8 cellular contexts compared by ENCODE assay signal in the genomic region with DNA sequence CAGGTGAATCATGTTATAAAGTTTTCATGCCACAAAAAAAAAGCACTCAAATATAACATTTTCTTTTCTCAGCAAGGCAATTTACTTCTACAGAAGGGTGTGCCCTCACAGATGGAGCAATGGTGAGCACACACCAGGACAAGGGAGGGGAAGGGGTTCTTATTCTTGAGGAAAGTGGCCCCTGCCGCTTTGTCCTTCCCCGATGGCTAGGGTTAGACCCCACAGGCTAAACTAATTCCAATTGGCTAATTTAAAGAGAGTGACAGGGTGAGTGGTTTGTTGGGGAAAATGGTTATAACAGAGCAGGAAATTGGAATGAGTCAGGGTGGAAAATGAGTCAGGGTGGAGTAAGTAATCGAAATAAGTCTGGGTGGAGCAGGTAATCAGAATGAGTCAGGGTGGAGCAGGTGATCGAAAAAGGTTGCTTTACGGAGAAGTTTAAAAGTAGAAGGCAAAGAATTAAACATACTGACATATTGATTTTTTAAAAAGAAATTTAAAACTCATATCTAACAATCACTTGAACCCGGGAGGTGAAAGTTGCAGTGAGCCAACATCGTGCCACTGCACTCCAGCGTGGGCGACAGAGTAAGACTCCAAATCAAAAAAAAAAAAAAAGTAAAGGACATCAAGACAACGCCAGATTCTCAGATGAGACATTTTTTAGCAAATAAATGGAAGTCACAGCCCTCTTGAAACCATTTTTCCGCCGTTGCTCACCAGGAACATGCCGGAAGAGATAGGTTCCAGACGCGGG. TPM values are rescaled to one million over a fixed set of nuclear protein-coding genes. Genes with fewer than 3 reads are reported as not detected.
DNase-seq lines count a peak whose midpoint lies in the region; ATAC-seq, FAIRE-seq and TF ChIP-seq lines count a peak whose summit lies in the region.

No MANE protein-coding gene starts in this region.

- H3K9me3 Mint-ChIP-seq in activated naive CD8-positive, alpha-beta T cell treated with anti-CD3 and anti-CD28 coated beads, Interleukin-2, amount 50 U/mL, for 24 hours: peaks cover 40% of the 10 kb centered on the region

- peak overlapping the region; percentile 95 to 98 for H3K27ac ChIP-seq in kidney (ENCODE audit: low read depth in 2 of 2, low read length in 2 of 2)

- no peaks in the 10 kb centered on the region for H3K36me3 ChIP-seq in kidney (ENCODE audit: control insufficient read depth in 1 of 2, insufficient read depth in 2 of 2, low read length in 2 of 2)

- no peaks in the 10 kb centered on the region for H3K27me3 Mint-ChIP-seq in activated naive CD8-positive, alpha-beta T cell treated with anti-CD3 and anti-CD28 coated beads, Interleukin-2, amount 50 U/mL, for 24 hours

- H3K4me1 Mint-ChIP-seq in activated naive CD8-positive, alpha-beta T cell treated with anti-CD3 and anti-CD28 coated beads, Interleukin-2, amount 50 U/mL, for 24 hours: peaks cover 41% of the 10 kb centered on the region

- DNase-seq in GM12864 (ENCODE audit: low read depth) (peak; percentile 4), NCI-H69 (lab: John Stamatoyannopoulos, UW) (peak; percentile 25), kidney (no peak), NCI-H1092 treated with DMSO at 0.1 percent for 48 hours (lab: John Stamatoyannopoulos, UW) (no peak)
- DNase-seq in activated naive CD8-positive, alpha-beta T cell treated with anti-CD3 and anti-CD28 coated beads, Interleukin-2, amount 50 U/mL, for 24 hours: peak; percentile 21
- DNase-seq in stimulated activated CD4-positive, alpha-beta T cell treated with anti-CD3 and anti-CD28 coated beads, Interleukin-4, amount 100 ng/mL, for 1 hour: peak; percentile 13

- peaks cover 58% of the 10 kb centered on the region for H3K36me3 Mint-ChIP-seq in activated naive CD8-positive, alpha-beta T cell treated with anti-CD3 and anti-CD28 coated beads, Interleukin-2, amount 50 U/mL, for 24 hours (ENCODE audit: low read depth)

- H3K4me3 ChIP-seq in GM12864 (ENCODE audit: low read depth, low read length) (peak overlapping the region; percentile 75), kidney (ENCODE audit: low read length in 2 of 2) (peak overlapping the region; percentile 76 to 99)

- peak overlapping the region; percentile 57 to 94 for H3K9ac ChIP-seq in kidney (ENCODE audit: low read length in 2 of 2)

- intact Hi-C loops in kidney (cut with DNase I): loop anchor here (10.0 kb wide), 1 partner anchor 91 kb away; a partner anchor contains a TSS

- H3K27ac Mint-ChIP-seq in activated naive CD8-positive, alpha-beta T cell treated with anti-CD3 and anti-CD28 coated beads, Interleukin-2, amount 50 U/mL, for 24 hours: peak overlapping the region; percentile 95

- FAIRE-seq in kidney (lab: Jason Lieb, UNC): no peak

- TF ChIP-seq CTCF in GM12864 (IDR thresholded peaks at IDR 0.05; ENCODE audit: low read depth, low read length, missing control alignments) (no peak), kidney (IDR thresholded peaks at IDR 0.05; ENCODE audit: borderline replicate concordance, extremely low read depth, insufficient read depth) (no peak)

- H3K4me3 Mint-ChIP-seq in activated naive CD8-positive, alpha-beta T cell treated with anti-CD3 and anti-CD28 coated beads, Interleukin-2, amount 50 U/mL, for 24 hours: peak overlapping the region; percentile 83

- no peaks in the 10 kb centered on the region for H3K4me1 ChIP-seq in kidney (ENCODE audit: control insufficient read depth in 1 of 2, insufficient read depth in 1 of 2, low read depth in 1 of 2, low read length in 2 of 2)

- peak; percentile 74 for ATAC-seq in activated naive CD8-positive, alpha-beta T cell treated with anti-CD3 and anti-CD28 coated beads, Interleukin-2, amount 50 U/mL, for 24 hours
- ATAC-seq in HG03175 (IDR thresholded peaks at IDR 0.05; ENCODE audit: unreplicated experiment) (no peak), HG03280 (IDR thresholded peaks at IDR 0.05; ENCODE audit: unreplicated experiment) (no peak)

- H3K9me3 ChIP-seq in kidney (ENCODE audit: control insufficient read depth in 1 of 2, low read length in 2 of 2): peaks cover 2 to 8% of the 10 kb centered on the region in 2 donors

RNA-seq across cellular contexts. Expression of a gene that starts 0.8 kb away (rescaled TPM):
- 37.6 TPM for total RNA-seq in kidney
- 4.9 TPM for polyA plus RNA-seq in kidney (ENCODE audit: insufficient read depth, low read depth, low replicate concordance)

RNA-seq across cellular contexts. Expression of a gene that starts 53.1 kb away (rescaled TPM):
- total RNA-seq in kidney: 35.5 TPM
- polyA plus RNA-seq in kidney (ENCODE audit: insufficient read depth, low read depth, low replicate concordance): 13.3 TPM

Comparison
In these comparisons a context has a peak if more than half of its experiments do, and no peak if none do; other contexts are left out.
1. DNase-seq: peak in GM12864 (single experiment), NCI-H69 (single experiment), activated naive CD8-positive, alpha-beta T cell treated with anti-CD3 and anti-CD28 coated beads, Interleukin-2, amount 50 U/mL, for 24 hours (single experiment) and stimulated activated CD4-positive, alpha-beta T cell treated with anti-CD3 and anti-CD28 coated beads, Interleukin-4, amount 100 ng/mL, for 1 hour (single experiment); none in kidney (single experiment) and NCI-H1092 treated with DMSO at 0.1 percent for 48 hours (single experiment).